ENCODE assay signal across 15 cellular contexts in the genomic region with DNA sequence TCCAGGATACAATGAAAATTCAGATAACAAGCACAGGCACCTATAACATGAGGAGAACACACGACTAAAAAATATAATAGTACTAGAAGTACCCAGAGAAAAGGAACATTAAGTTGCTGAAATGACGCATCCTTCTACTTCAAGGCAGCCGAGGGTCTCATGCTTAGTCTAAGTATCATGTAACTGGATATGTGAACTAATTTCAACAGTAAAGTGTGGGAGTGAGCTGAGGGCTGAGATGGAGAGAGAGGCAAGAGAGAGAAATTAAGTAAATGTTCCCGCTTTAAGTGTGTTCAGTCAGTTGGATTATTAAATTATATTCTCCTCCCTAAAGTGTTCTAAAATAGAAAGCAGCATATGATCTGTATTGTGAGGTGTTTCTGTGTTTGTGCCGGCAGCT.
A peak's percentile ranks its signal among the peaks of the same experiment; 100 is the strongest.
DNase-seq lines count a peak whose midpoint lies in the region; ATAC-seq and TF ChIP-seq lines count a peak whose summit lies in the region.
"Had no signal": no experiment of that assay in that cellular context is flagged by ENCODE, and none has a peak within 500 bp of the region (broad histone marks: within the 10 kb centered on the region; RNA-seq: fewer than 3 reads in every experiment).

No MANE protein-coding gene starts in this region.

- peak; percentile 7 for ATAC-seq in activated CD4-positive, alpha-beta T cell treated with anti-CD3 and anti-CD28 coated beads for 36 hours

- CTCF ChIA-PET in activated CD4-positive, alpha-beta T cell treated with anti-CD3 and anti-CD28 coated beads for 36 hours (lab: Charles Lee) = interaction anchor here (0.6 to 4.3 kb wide), 10 partner anchors 9 to 392 kb away, joined by 3 to 24 read pairs (median 4); no protein-coding TSS in a partner anchor

- intact Hi-C loops in activated CD4-positive, alpha-beta T cell treated with anti-CD3 and anti-CD28 coated beads for 36 hours (cut with DNase I, micrococcal nuclease) = no loop called here
- intact Hi-C loops in activated T-helper 2 cell treated with anti-CD3 and anti-CD28 coated beads, Interferon-gamma antibody, Interleukin-2, Interleukin-4, amounts not matched to agents 10 μg/mL and 5 μg/mL and 100 μg/mL, durations not matched to agents 14 hours and 24 hours and 36 hours (cut with micrococcal nuclease) = no loop called here

- peak overlapping the region; percentile 86 for H3K27ac Mint-ChIP-seq in activated CD4-positive, alpha-beta T cell treated with anti-CD3 and anti-CD28 coated beads for 36 hours
- peak overlapping the region; percentile 30 for H3K27ac Mint-ChIP-seq in activated naive CD8-positive, alpha-beta T cell
- H3K27ac Mint-ChIP-seq in activated naive CD8-positive, alpha-beta T cell treated with anti-CD3 and anti-CD28 coated beads for 36 hours = no peak overlapping the region
- peak overlapping the region; percentile 67 for H3K27ac Mint-ChIP-seq in activated T-helper 2 cell treated with anti-CD3 and anti-CD28 coated beads, Interferon-gamma antibody, Interleukin-2, Interleukin-4, amounts not matched to agents 10 μg/mL and 5 μg/mL and 100 μg/mL, durations not matched to agents 14 hours and 24 hours and 36 hours

- no peak for TF ChIP-seq CTCF in brain microvascular endothelial cell (IDR thresholded peaks at IDR 0.05; ENCODE audit: low read depth, low read length, missing control alignments)

- peaks cover 52% of the 10 kb centered on the region for H3K36me3 Mint-ChIP-seq in activated CD4-positive, alpha-beta T cell treated with anti-CD3 and anti-CD28 coated beads for 36 hours (ENCODE audit: low read depth)
- peaks cover 27% of the 10 kb centered on the region for H3K36me3 Mint-ChIP-seq in activated naive CD8-positive, alpha-beta T cell
- H3K36me3 Mint-ChIP-seq in activated naive CD8-positive, alpha-beta T cell treated with anti-CD3 and anti-CD28 coated beads for 36 hours = peaks cover 24% of the 10 kb centered on the region
- peaks cover 47% of the 10 kb centered on the region for H3K36me3 Mint-ChIP-seq in activated T-helper 2 cell treated with anti-CD3 and anti-CD28 coated beads, Interferon-gamma antibody, Interleukin-2, Interleukin-4, amounts not matched to agents 10 μg/mL and 5 μg/mL and 100 μg/mL, durations not matched to agents 14 hours and 24 hours and 36 hours (ENCODE audit: low read depth)

- peak overlapping the region; percentile 36 for H3K4me3 Mint-ChIP-seq in activated CD4-positive, alpha-beta T cell treated with anti-CD3 and anti-CD28 coated beads for 36 hours
- H3K4me3 Mint-ChIP-seq in activated naive CD8-positive, alpha-beta T cell = peak overlapping the region; percentile 35
- no peak overlapping the region for H3K4me3 Mint-ChIP-seq in activated naive CD8-positive, alpha-beta T cell treated with anti-CD3 and anti-CD28 coated beads for 36 hours
- H3K4me3 Mint-ChIP-seq in activated T-helper 2 cell treated with anti-CD3 and anti-CD28 coated beads, Interferon-gamma antibody, Interleukin-2, Interleukin-4, amounts not matched to agents 10 μg/mL and 5 μg/mL and 100 μg/mL, durations not matched to agents 14 hours and 24 hours and 36 hours (ENCODE audit: low read depth) = peak overlapping the region; percentile 31

- H3K27me3 ChIP-seq in brain microvascular endothelial cell (replicated peaks) = no peaks in the 10 kb centered on the region
- H3K27me3 ChIP-seq: BLaER1 treated with 17β-estradiol and CSF1 and Interleukin-3, amounts not matched to agents 10 nM and 100 nM had no signal

- POLR2A ChIA-PET in activated CD4-positive, alpha-beta T cell treated with anti-CD3 and anti-CD28 coated beads for 36 hours (lab: Charles Lee) = no interaction called here

- H3K4me3 ChIP-seq in brain microvascular endothelial cell (ENCODE audit: low read depth, low read length) = no peak overlapping the region
- H3K4me3 ChIP-seq: BLaER1 treated with 17β-estradiol and CSF1 and Interleukin-3, amounts not matched to agents 10 nM and 100 nM; HAP-1 had no signal

- peaks cover 87% of the 10 kb centered on the region for H3K4me1 Mint-ChIP-seq in activated CD4-positive, alpha-beta T cell treated with anti-CD3 and anti-CD28 coated beads for 36 hours
- H3K4me1 Mint-ChIP-seq in activated naive CD8-positive, alpha-beta T cell (ENCODE audit: low read depth) = peaks cover 54% of the 10 kb centered on the region
- H3K4me1 Mint-ChIP-seq in activated naive CD8-positive, alpha-beta T cell treated with anti-CD3 and anti-CD28 coated beads for 36 hours = peaks cover 44% of the 10 kb centered on the region
- H3K4me1 Mint-ChIP-seq in activated T-helper 2 cell treated with anti-CD3 and anti-CD28 coated beads, Interferon-gamma antibody, Interleukin-2, Interleukin-4, amounts not matched to agents 10 μg/mL and 5 μg/mL and 100 μg/mL, durations not matched to agents 14 hours and 24 hours and 36 hours (ENCODE audit: low read depth) = peaks cover 76% of the 10 kb centered on the region

- H3K9me3 Mint-ChIP-seq in activated CD4-positive, alpha-beta T cell treated with anti-CD3 and anti-CD28 coated beads for 36 hours (ENCODE audit: low read depth) = no peaks in the 10 kb centered on the region
- H3K9me3 Mint-ChIP-seq in activated naive CD8-positive, alpha-beta T cell (ENCODE audit: low read depth) = no peaks in the 10 kb centered on the region
- H3K9me3 Mint-ChIP-seq in activated naive CD8-positive, alpha-beta T cell treated with anti-CD3 and anti-CD28 coated beads for 36 hours = no peaks in the 10 kb centered on the region
- no peaks in the 10 kb centered on the region for H3K9me3 Mint-ChIP-seq in activated T-helper 2 cell treated with anti-CD3 and anti-CD28 coated beads, Interferon-gamma antibody, Interleukin-2, Interleukin-4, amounts not matched to agents 10 μg/mL and 5 μg/mL and 100 μg/mL, durations not matched to agents 14 hours and 24 hours and 36 hours

- DNase-seq in activated CD4-positive, alpha-beta T cell treated with anti-CD3 and anti-CD28 coated beads for 36 hours = no peak
- no peak for DNase-seq in activated CD4-positive, alpha-beta T cell treated with anti-CD3 and anti-CD28 coated beads for 1 hour
- DNase-seq in activated naive CD8-positive, alpha-beta T cell treated with anti-CD3 and anti-CD28 coated beads for 36 hours = no peak
- DNase-seq in activated T-helper 2 cell treated with anti-CD3 and anti-CD28 coated beads, Interferon-gamma antibody, Interleukin-2, Interleukin-4, amounts not matched to agents 10 μg/mL and 5 μg/mL and 100 μg/mL, durations not matched to agents 14 hours and 24 hours and 36 hours (ENCODE audit: low spot score) = no peak
- DNase-seq in NCI-H1092 treated with DMSO at 0.1 percent for 48 hours (lab: John Stamatoyannopoulos, UW) (no peak), brain microvascular endothelial cell (no peak), NCI-H345 (lab: John Stamatoyannopoulos, UW) (no peak)
- DNase-seq: COR-L47, GF-D8, NCI-H1048, NCI-H446, NCI-H69 had no signal

- no peak overlapping the region for H3K27ac ChIP-seq in brain microvascular endothelial cell
- H3K27ac ChIP-seq: BLaER1 treated with 17β-estradiol and CSF1 and Interleukin-3, amounts not matched to agents 10 nM and 100 nM had no signal

- H3K27me3 Mint-ChIP-seq in activated CD4-positive, alpha-beta T cell treated with anti-CD3 and anti-CD28 coated beads for 36 hours = no peaks in the 10 kb centered on the region
- no peaks in the 10 kb centered on the region for H3K27me3 Mint-ChIP-seq in activated naive CD8-positive, alpha-beta T cell
- H3K27me3 Mint-ChIP-seq in activated naive CD8-positive, alpha-beta T cell treated with anti-CD3 and anti-CD28 coated beads for 36 hours = no peaks in the 10 kb centered on the region
- H3K27me3 Mint-ChIP-seq in activated T-helper 2 cell treated with anti-CD3 and anti-CD28 coated beads, Interferon-gamma antibody, Interleukin-2, Interleukin-4, amounts not matched to agents 10 μg/mL and 5 μg/mL and 100 μg/mL, durations not matched to agents 14 hours and 24 hours and 36 hours (ENCODE audit: low read depth) = no peaks in the 10 kb centered on the region

- peaks cover 2% of the 10 kb centered on the region for H3K36me3 ChIP-seq in brain microvascular endothelial cell (replicated peaks)
- H3K36me3 ChIP-seq: HAP-1 had no signal

- in situ Hi-C loops in brain microvascular endothelial cell (cut with HindIII; ENCODE audit: low pct_ligation_motif_present, low sequenced_read_pairs) = no loop called here
